Comparison of ENCODE assay signal across 18 cellular contexts in the genomic region with DNA sequence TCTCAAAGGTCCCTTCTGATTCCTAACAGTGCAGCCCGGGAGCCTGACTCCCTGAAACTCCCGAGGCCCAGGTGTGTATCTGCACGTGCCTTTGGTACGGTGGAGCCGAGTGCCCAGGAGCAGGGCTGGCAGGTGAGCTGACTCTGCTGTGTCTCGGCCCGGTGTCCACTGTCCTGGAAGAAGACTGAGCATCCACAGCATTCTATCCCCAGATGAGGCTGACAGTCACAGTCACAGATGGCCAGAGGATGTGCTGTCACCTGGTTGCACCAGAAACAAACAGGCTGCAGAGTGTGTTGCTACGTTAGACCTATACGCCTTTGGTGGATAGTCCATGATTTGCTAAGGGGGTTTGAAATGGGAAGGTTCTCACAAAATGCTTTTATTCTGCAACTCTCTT. TPM values are rescaled to one million over a fixed set of nuclear protein-coding genes. Genes with fewer than 3 reads are reported as not detected.
A peak's percentile ranks its signal among the peaks of the same experiment; 100 is the strongest.
DNase-seq lines count a peak whose midpoint lies in the region; ATAC-seq, FAIRE-seq and TF ChIP-seq lines count a peak whose summit lies in the region.
"Had no signal": no experiment of that assay in that cellular context is flagged by ENCODE, and none has a peak within 500 bp of the region (broad histone marks: within the 10 kb centered on the region; RNA-seq: fewer than 3 reads in every experiment).

No MANE protein-coding gene starts in this region.

- no peaks in the 10 kb centered on the region for H4K20me1 ChIP-seq in astrocyte (ENCODE audit: insufficient read depth, low read length)

- no peaks in the 10 kb centered on the region for H3K36me3 Mint-ChIP-seq in natural killer cell treated with Interleukin-12 subunit alpha and Interleukin-12 subunit beta and Interleukin-15 and Interleukin-18, amount 100 ng/mL, for 72 hours
- H3K36me3 Mint-ChIP-seq in natural killer cell (no peaks in the 10 kb centered on the region), astrocyte (ENCODE audit: low read depth, unreplicated experiment) (no peaks in the 10 kb centered on the region)
- H3K36me3 Mint-ChIP-seq: activated naive CD8-positive, alpha-beta T cell treated with anti-CD3 and anti-CD28 coated beads for 36 hours; CD8-positive, alpha-beta T cell had no signal

- H3K4me1 Mint-ChIP-seq in natural killer cell treated with Interleukin-12 subunit alpha and Interleukin-12 subunit beta and Interleukin-15 and Interleukin-18, amount 100 ng/mL, for 72 hours (ENCODE audit: low read depth in 2 of 2) = peaks cover 0 to 15% of the 10 kb centered on the region in 2 donors
- H3K4me1 Mint-ChIP-seq in natural killer cell (peaks cover 0 to 7% of the 10 kb centered on the region in 2 donors), astrocyte (ENCODE audit: low read depth, unreplicated experiment) (peaks cover 16% of the 10 kb centered on the region)

- intact Hi-C loops in natural killer cell (cut with micrococcal nuclease) (loop anchor here (1.0 kb wide), 1 partner anchor 67 kb away; no protein-coding TSS in a partner anchor), mucosa of descending colon (cut with DNase I, micrococcal nuclease) (loop anchor here (1.0 to 2.0 kb wide), 2 partner anchors 65 to 66 kb away; no protein-coding TSS in a partner anchor)

- peak overlapping the region; percentile 74 for H3K4me2 ChIP-seq in astrocyte (ENCODE audit: low read length)

- H3K27ac Mint-ChIP-seq in natural killer cell treated with Interleukin-12 subunit alpha and Interleukin-12 subunit beta and Interleukin-15 and Interleukin-18, amount 100 ng/mL, for 72 hours = no peak overlapping the region
- H3K27ac Mint-ChIP-seq in natural killer cell (no peak overlapping the region), astrocyte (ENCODE audit: unreplicated experiment) (peak overlapping the region; percentile 90)
- H3K27ac Mint-ChIP-seq: activated naive CD8-positive, alpha-beta T cell treated with anti-CD3 and anti-CD28 coated beads for 36 hours; activated T-cell treated with anti-CD3 and anti-CD28 coated beads, Interleukin-2, amount 50 U/mL, for 72 hours; CD8-positive, alpha-beta T cell had no signal

- no peaks in the 10 kb centered on the region for H3K9me3 Mint-ChIP-seq in natural killer cell treated with Interleukin-12 subunit alpha and Interleukin-12 subunit beta and Interleukin-15 and Interleukin-18, amount 100 ng/mL, for 72 hours
- H3K9me3 Mint-ChIP-seq in natural killer cell (no peaks in the 10 kb centered on the region), astrocyte (ENCODE audit: unreplicated experiment) (no peaks in the 10 kb centered on the region)
- H3K9me3 Mint-ChIP-seq: activated naive CD8-positive, alpha-beta T cell treated with anti-CD3 and anti-CD28 coated beads for 36 hours; activated T-cell treated with anti-CD3 and anti-CD28 coated beads, Interleukin-2, amount 50 U/mL, for 72 hours; CD8-positive, alpha-beta T cell had no signal

- no peak for TF ChIP-seq CTCF in natural killer cell (IDR thresholded peaks at IDR 0.05)
- TF ChIP-seq CTCF in astrocyte (IDR thresholded peaks at IDR 0.05; ENCODE audit: insufficient read depth, low read depth, low read length) = no peak
- TF ChIP-seq CTCF in mucosa of descending colon (IDR thresholded peaks at IDR 0.05) = no peak

- no peaks in the 10 kb centered on the region for H3K79me2 ChIP-seq in astrocyte (ENCODE audit: insufficient read depth, low read length)

- H3K36me3 ChIP-seq in astrocyte (ENCODE audit: insufficient read depth, low read length) (no peaks in the 10 kb centered on the region), mucosa of descending colon (ENCODE audit: low read depth) (no peaks in the 10 kb centered on the region), subcutaneous abdominal adipose tissue (ENCODE audit: control insufficient read depth in 5 of 5, insufficient read depth in 5 of 5, low read length in 5 of 5) (no peaks in the 10 kb centered on the region)
- H3K36me3 ChIP-seq: breast epithelium, gastroesophageal sphincter, suprapubic skin had no signal

- H3K4me3 Mint-ChIP-seq in natural killer cell treated with Interleukin-12 subunit alpha and Interleukin-12 subunit beta and Interleukin-15 and Interleukin-18, amount 100 ng/mL, for 72 hours = no peak overlapping the region
- H3K4me3 Mint-ChIP-seq in natural killer cell (no peak overlapping the region), astrocyte (ENCODE audit: unreplicated experiment) (no peak overlapping the region)
- H3K4me3 Mint-ChIP-seq: activated naive CD8-positive, alpha-beta T cell treated with anti-CD3 and anti-CD28 coated beads for 36 hours; activated T-cell treated with anti-CD3 and anti-CD28 coated beads, Interleukin-2, amount 50 U/mL, for 72 hours; CD8-positive, alpha-beta T cell had no signal

- H3K27me3 Mint-ChIP-seq in natural killer cell treated with Interleukin-12 subunit alpha and Interleukin-12 subunit beta and Interleukin-15 and Interleukin-18, amount 100 ng/mL, for 72 hours = peaks cover 0 to 2% of the 10 kb centered on the region in 2 donors
- H3K27me3 Mint-ChIP-seq in natural killer cell (ENCODE audit: low read depth in 2 of 2) (no peaks in the 10 kb centered on the region), astrocyte (ENCODE audit: low read depth, unreplicated experiment) (no peaks in the 10 kb centered on the region)

- H2AFZ ChIP-seq in astrocyte (ENCODE audit: low read depth, low read length) = no peak overlapping the region

- H3K4me1 ChIP-seq in astrocyte (ENCODE audit: insufficient read depth, low read length) = peaks cover 11% of the 10 kb centered on the region
- H3K4me1 ChIP-seq in mucosa of descending colon (ENCODE audit: low read depth) = no peaks in the 10 kb centered on the region
- H3K4me1 ChIP-seq in subcutaneous abdominal adipose tissue (ENCODE audit: control insufficient read depth in 5 of 5, insufficient read depth in 5 of 5, low read length in 5 of 5) = peaks cover 9 to 42% (median 30%) of the 10 kb centered on the region in 5 donors

- no peak for DNase-seq in natural killer cell treated with Interleukin-12 subunit alpha and Interleukin-12 subunit beta and Interleukin-15 and Interleukin-18, amount 100 ng/mL, for 72 hours (ENCODE audit: low spot score)
- DNase-seq in natural killer cell (no peak), astrocyte (ENCODE audit: low read depth) (no peak), mucosa of descending colon (no peak), GM19240 (ENCODE audit: insufficient read length, low spot score) (no peak), SHP77 (lab: John Stamatoyannopoulos, UW) (no peak)

- H3K4me3 ChIP-seq in astrocyte (ENCODE audit: insufficient read depth, low read depth, low read length) (no peak overlapping the region), mucosa of descending colon (no peak overlapping the region), subcutaneous abdominal adipose tissue (ENCODE audit: low read depth in 1 of 5, low read length in 5 of 5) (no peak overlapping the region)
- H3K4me3 ChIP-seq: breast epithelium, gastroesophageal sphincter, suprapubic skin had no signal

- no peak overlapping the region for H3K27ac ChIP-seq in astrocyte (ENCODE audit: low read depth, low read length)
- H3K27ac ChIP-seq in subcutaneous abdominal adipose tissue (ENCODE audit: low read depth, low read length) = peak overlapping the region; percentile 64
- H3K27ac ChIP-seq: epithelial cell of prostate, gastroesophageal sphincter, suprapubic skin had no signal

- H3K27me3 ChIP-seq in astrocyte (ENCODE audit: insufficient read depth, low read length) (no peaks in the 10 kb centered on the region), subcutaneous abdominal adipose tissue (ENCODE audit: control insufficient read depth in 5 of 5, insufficient read depth in 4 of 5, low read length in 5 of 5) (no peaks in the 10 kb centered on the region)
- H3K27me3 ChIP-seq: breast epithelium, suprapubic skin had no signal

- H3K9ac ChIP-seq in astrocyte (ENCODE audit: low read length) (no peak overlapping the region), subcutaneous abdominal adipose tissue (ENCODE audit: low read length in 5 of 5) (no peak overlapping the region)

- FAIRE-seq in astrocyte (lab: Jason Lieb, UNC) = no peak
- FAIRE-seq: RCC 7860 had no signal

- peak; percentile 7 for ATAC-seq in natural killer cell treated with Interleukin-12 subunit alpha and Interleukin-12 subunit beta and Interleukin-15 and Interleukin-18, amount 100 ng/mL, for 72 hours
- ATAC-seq in natural killer cell (no peak), mucosa of descending colon (peak; percentile 24), HG03135 (IDR thresholded peaks at IDR 0.05; ENCODE audit: unreplicated experiment) (no peak)

- H3K9me3 ChIP-seq in astrocyte (ENCODE audit: insufficient read depth, low read depth, low read length) = no peaks in the 10 kb centered on the region
- H3K9me3 ChIP-seq in mucosa of descending colon = no peaks in the 10 kb centered on the region
- no peaks in the 10 kb centered on the region for H3K9me3 ChIP-seq in subcutaneous abdominal adipose tissue (ENCODE audit: control insufficient read depth in 5 of 5, low read length in 5 of 5)
- H3K9me3 ChIP-seq: breast epithelium, gastroesophageal sphincter, suprapubic skin had no signal

RNA-seq across cellular contexts. Expression of gene ETV3L, which starts 9.8 kb away (rescaled TPM):
- total RNA-seq in natural killer cell treated with Interleukin-12 subunit alpha and Interleukin-12 subunit beta and Interleukin-15 and Interleukin-18, amount 100 ng/mL, for 72 hours = 1 to 10 TPM; 1.7 to 3.6 TPM
- total RNA-seq in natural killer cell (not detected), astrocyte (not detected in 2 replicates), mucosa of descending colon (not detected)
- total RNA-seq: activated naive CD8-positive, alpha-beta T cell treated with anti-CD3 and anti-CD28 coated beads for 36 hours; activated T-cell treated with anti-CD3 and anti-CD28 coated beads, Interleukin-2, amount 50 U/mL, for 72 hours; breast epithelium; CD8-positive, alpha-beta T cell; dermis blood vessel endothelial cell; gastroesophageal sphincter; lung microvascular endothelial cell; suprapubic skin had no signal

RNA-seq across cellular contexts. Expression of gene ARHGEF11, which starts 44.2 kb away (rescaled TPM):
- total RNA-seq in natural killer cell treated with Interleukin-12 subunit alpha and Interleukin-12 subunit beta and Interleukin-15 and Interleukin-18, amount 100 ng/mL, for 72 hours = 1 to 10 TPM; 1.0 to 2.5 TPM
- 1 to 10 TPM; 1.7 to 2.8 (median 2.4) TPM for total RNA-seq in natural killer cell
- total RNA-seq in astrocyte = 24.4 and 29.2 TPM in 2 replicates
- total RNA-seq in mucosa of descending colon = 10 to 100 TPM; 47.7 to 75.1 (median 60.0) TPM

RNA-seq across cellular contexts. Expression of gene ETV3, which starts 48.4 kb away (rescaled TPM):
- 10 to 100 TPM; 45.8 to 63.0 TPM for total RNA-seq in natural killer cell treated with Interleukin-12 subunit alpha and Interleukin-12 subunit beta and Interleukin-15 and Interleukin-18, amount 100 ng/mL, for 72 hours
- total RNA-seq in natural killer cell = 100 to 1,000 TPM in 1 of 3 donors, 10 to 100 TPM in 2; 58.3 to 101 (median 76.6) TPM
- total RNA-seq in astrocyte = 35.4 and 37.5 TPM in 2 replicates
- total RNA-seq in mucosa of descending colon = 10 to 100 TPM; 32.6 to 36.3 (median 35.9) TPM

Comparison
In these comparisons a context has a peak if more than half of its experiments do, and no peak if none do; other contexts are left out.
1. ATAC-seq: peak in natural killer cell treated with Interleukin-12 subunit alpha and Interleukin-12 subunit beta and Interleukin-15 and Interleukin-18, amount 100 ng/mL, for 72 hours (2 of 2) and mucosa of descending colon (single experiment); none in natural killer cell (0 of 3) and HG03135 (single experiment).